In genomic region chr1:183472488-183473285, GRCh38 we compare ENCODE assay signal across 8 cellular contexts. TPM values are rescaled to one million over a fixed set of nuclear protein-coding genes. Genes with fewer than 3 reads are reported as not detected.
DNase-seq lines count a peak whose midpoint lies in the region; ATAC-seq and TF ChIP-seq lines count a peak whose summit lies in the region.

A gene with protein sequence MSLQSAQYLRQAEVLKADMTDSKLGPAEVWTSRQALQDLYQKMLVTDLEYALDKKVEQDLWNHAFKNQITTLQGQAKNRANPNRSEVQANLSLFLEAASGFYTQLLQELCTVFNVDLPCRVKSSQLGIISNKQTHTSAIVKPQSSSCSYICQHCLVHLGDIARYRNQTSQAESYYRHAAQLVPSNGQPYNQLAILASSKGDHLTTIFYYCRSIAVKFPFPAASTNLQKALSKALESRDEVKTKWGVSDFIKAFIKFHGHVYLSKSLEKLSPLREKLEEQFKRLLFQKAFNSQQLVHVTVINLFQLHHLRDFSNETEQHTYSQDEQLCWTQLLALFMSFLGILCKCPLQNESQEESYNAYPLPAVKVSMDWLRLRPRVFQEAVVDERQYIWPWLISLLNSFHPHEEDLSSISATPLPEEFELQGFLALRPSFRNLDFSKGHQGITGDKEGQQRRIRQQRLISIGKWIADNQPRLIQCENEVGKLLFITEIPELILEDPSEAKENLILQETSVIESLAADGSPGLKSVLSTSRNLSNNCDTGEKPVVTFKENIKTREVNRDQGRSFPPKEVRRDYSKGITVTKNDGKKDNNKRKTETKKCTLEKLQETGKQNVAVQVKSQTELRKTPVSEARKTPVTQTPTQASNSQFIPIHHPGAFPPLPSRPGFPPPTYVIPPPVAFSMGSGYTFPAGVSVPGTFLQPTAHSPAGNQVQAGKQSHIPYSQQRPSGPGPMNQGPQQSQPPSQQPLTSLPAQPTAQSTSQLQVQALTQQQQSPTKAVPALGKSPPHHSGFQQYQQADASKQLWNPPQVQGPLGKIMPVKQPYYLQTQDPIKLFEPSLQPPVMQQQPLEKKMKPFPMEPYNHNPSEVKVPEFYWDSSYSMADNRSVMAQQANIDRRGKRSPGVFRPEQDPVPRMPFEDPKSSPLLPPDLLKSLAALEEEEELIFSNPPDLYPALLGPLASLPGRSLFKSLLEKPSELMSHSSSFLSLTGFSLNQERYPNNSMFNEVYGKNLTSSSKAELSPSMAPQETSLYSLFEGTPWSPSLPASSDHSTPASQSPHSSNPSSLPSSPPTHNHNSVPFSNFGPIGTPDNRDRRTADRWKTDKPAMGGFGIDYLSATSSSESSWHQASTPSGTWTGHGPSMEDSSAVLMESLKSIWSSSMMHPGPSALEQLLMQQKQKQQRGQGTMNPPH (plus strand): TSS chr1:183472499. CDS start chr1:183472621, 122 bp downstream.

- H3K79me2 ChIP-seq in ACC112 (ENCODE audit: control insufficient read depth, insufficient read depth, low read length, unreplicated experiment): peaks cover 51% of the 10 kb centered on the region

- H3K4me3 ChIP-seq in ACC112 (ENCODE audit: low read depth, low read length): peak within 1 kb of the TSS; percentile 78
- peak within 1 kb of the TSS; percentile 98 for H3K4me3 ChIP-seq in left ventricle myocardium inferior
- peak within 1 kb of the TSS; percentile 99 for H3K4me3 ChIP-seq in rectal smooth muscle tissue (ENCODE audit: low read length)

- H2AFZ ChIP-seq in ACC112 (ENCODE audit: low read length, unreplicated experiment): peak within 1 kb of the TSS; percentile 85

- H3K4me1 ChIP-seq in ACC112 (ENCODE audit: control insufficient read depth, insufficient read depth, low read length, unreplicated experiment) (peaks cover 15% of the 10 kb centered on the region), left ventricle myocardium inferior (peaks cover 69% of the 10 kb centered on the region), rectal smooth muscle tissue (ENCODE audit: control insufficient read depth, insufficient read depth, low read length) (peaks cover 9% of the 10 kb centered on the region)

- peak within 1 kb of the TSS; percentile 93 for H3K9ac ChIP-seq in rectal smooth muscle tissue (ENCODE audit: low read length)

- intact Hi-C loops in left ventricle myocardium inferior (cut with micrococcal nuclease): loop anchor here (10.0 kb wide), 1 partner anchor 162 kb away; the partner anchor contains the start of gene ARPC5

- TF ChIP-seq CTCF in RWPE1 (conservative IDR thresholded peaks at IDR 0.05; ENCODE audit: low read depth) (no peak), left ventricle myocardium inferior (IDR thresholded peaks at IDR 0.05; ENCODE audit: borderline replicate concordance) (no peak)

- H3K36me3 ChIP-seq in ACC112 (ENCODE audit: insufficient read depth, low read length): 0 out of 2 replicates have a peak, but pooled peaks cover 4% of the 10 kb centered on the region
- H3K36me3 ChIP-seq in left ventricle myocardium inferior: no peaks in the 10 kb centered on the region
- no peaks in the 10 kb centered on the region for H3K36me3 ChIP-seq in rectal smooth muscle tissue (ENCODE audit: control insufficient read depth, insufficient read depth, low read length)

- DNase-seq in RWPE1 (ENCODE audit: low spot score) (peak; percentile 46), left ventricle myocardium inferior (peak; percentile 44), DMS114 treated with DMSO at 0.1 percent for 48 hours (lab: John Stamatoyannopoulos, UW; ENCODE audit: unreplicated experiment) (no peak)
- DNase-seq in activated naive CD8-positive, alpha-beta T cell treated with anti-CD3 and anti-CD28 coated beads, Interleukin-2, amount 50 U/mL, for 16 hours (ENCODE audit: low read depth, low spot score): peak; percentile 5

- TF ChIP-seq POLR2A in GM18526 (IDR thresholded peaks at IDR 0.05; ENCODE audit: extremely low read depth, insufficient read length): peak; percentile 65

- H3K9me3 ChIP-seq in left ventricle myocardium inferior (replicated peaks): no peaks in the 10 kb centered on the region

- CTCF ChIA-PET in RWPE1 (lab: Yijun Ruan, JAX): no interaction called here

- no peaks in the 10 kb centered on the region for H3K27me3 ChIP-seq in ACC112 (ENCODE audit: insufficient read depth, low read length)
- H3K27me3 ChIP-seq in left ventricle myocardium inferior (ENCODE audit: low read depth): no peaks in the 10 kb centered on the region
- H3K27me3 ChIP-seq in rectal smooth muscle tissue (ENCODE audit: control insufficient read depth, insufficient read depth, low read length): no peaks in the 10 kb centered on the region

- peak; percentile 10 for ATAC-seq in HG03135 (IDR thresholded peaks at IDR 0.05; ENCODE audit: unreplicated experiment)

- H3K27ac ChIP-seq in ACC112 (ENCODE audit: low read depth, low read length) (peak within 1 kb of the TSS; percentile 94), RWPE1 (peak within 1 kb of the TSS; percentile 97), left ventricle myocardium inferior (replicated peaks) (peak within 1 kb of the TSS; percentile 99), rectal smooth muscle tissue (ENCODE audit: low read depth, low read length) (peak within 1 kb of the TSS; percentile 98)

- POLR2A ChIA-PET in RWPE1 (lab: Yijun Ruan, JAX; ENCODE audit: low non-redundant PET): no interaction called here

RNA-seq across cellular contexts. Expression of the gene that starts here (rescaled TPM):
- 41.6 TPM for total RNA-seq in left ventricle myocardium inferior
